In the genomic region with DNA sequence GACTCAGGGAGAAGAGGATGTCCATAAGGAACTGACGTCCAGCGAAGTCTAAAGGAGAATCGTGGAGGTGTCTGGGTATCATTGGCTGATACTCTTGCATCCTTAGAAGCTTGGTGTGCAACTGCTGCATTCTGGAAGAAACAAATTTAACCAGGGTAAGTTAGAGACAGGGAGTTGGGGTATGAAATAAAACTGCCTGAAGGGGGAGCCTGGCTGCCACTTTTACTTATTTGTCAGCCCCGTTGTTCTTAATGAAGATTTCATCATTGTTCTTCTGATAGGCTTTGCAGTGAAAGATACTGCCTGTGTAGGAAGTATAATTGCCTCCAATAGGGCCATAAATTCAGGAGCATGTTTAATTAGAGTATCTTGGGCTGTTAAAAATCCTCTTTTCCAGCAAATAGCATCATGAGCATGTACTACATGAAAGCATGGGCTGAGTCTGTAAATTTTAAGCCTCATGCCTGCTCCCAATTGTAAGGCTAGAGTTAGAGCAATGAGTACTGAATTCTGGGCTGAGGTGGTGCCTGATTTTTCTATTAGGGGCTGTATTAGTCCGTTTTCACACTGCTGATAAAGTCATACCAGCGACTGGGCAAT, we compare ENCODE assay signal across 1 cellular context.
TF ChIP-seq lines count a peak whose summit lies in the region.

No MANE protein-coding gene starts in this region.

TF ChIP-seq in WTC11, 78 proteins besides CTCF, POLR2A, EP300 and RAD21 (continued from another document):
- TF ChIP-seq, protein P1, sequence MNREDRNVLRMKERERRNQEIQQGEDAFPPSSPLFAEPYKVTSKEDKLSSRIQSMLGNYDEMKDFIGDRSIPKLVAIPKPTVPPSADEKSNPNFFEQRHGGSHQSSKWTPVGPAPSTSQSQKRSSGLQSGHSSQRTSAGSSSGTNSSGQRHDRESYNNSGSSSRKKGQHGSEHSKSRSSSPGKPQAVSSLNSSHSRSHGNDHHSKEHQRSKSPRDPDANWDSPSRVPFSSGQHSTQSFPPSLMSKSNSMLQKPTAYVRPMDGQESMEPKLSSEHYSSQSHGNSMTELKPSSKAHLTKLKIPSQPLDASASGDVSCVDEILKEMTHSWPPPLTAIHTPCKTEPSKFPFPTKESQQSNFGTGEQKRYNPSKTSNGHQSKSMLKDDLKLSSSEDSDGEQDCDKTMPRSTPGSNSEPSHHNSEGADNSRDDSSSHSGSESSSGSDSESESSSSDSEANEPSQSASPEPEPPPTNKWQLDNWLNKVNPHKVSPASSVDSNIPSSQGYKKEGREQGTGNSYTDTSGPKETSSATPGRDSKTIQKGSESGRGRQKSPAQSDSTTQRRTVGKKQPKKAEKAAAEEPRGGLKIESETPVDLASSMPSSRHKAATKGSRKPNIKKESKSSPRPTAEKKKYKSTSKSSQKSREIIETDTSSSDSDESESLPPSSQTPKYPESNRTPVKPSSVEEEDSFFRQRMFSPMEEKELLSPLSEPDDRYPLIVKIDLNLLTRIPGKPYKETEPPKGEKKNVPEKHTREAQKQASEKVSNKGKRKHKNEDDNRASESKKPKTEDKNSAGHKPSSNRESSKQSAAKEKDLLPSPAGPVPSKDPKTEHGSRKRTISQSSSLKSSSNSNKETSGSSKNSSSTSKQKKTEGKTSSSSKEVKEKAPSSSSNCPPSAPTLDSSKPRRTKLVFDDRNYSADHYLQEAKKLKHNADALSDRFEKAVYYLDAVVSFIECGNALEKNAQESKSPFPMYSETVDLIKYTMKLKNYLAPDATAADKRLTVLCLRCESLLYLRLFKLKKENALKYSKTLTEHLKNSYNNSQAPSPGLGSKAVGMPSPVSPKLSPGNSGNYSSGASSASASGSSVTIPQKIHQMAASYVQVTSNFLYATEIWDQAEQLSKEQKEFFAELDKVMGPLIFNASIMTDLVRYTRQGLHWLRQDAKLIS (CRISPR knock-in tag; IDR thresholded peaks at IDR 0.05; ENCODE audit: borderline replicate concordance): no peak
- TF ChIP-seq ELF4 (CRISPR knock-in tag; IDR thresholded peaks at IDR 0.05; ENCODE audit: low read depth): no peak
- TF ChIP-seq HMGA2 (CRISPR knock-in tag; IDR thresholded peaks at IDR 0.05): no peak
- TF ChIP-seq, protein P2, sequence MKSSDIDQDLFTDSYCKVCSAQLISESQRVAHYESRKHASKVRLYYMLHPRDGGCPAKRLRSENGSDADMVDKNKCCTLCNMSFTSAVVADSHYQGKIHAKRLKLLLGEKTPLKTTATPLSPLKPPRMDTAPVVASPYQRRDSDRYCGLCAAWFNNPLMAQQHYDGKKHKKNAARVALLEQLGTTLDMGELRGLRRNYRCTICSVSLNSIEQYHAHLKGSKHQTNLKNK (CRISPR knock-in tag; IDR thresholded peaks at IDR 0.05): no peak
- no peak for TF ChIP-seq NFYB (CRISPR knock-in tag; conservative IDR thresholded peaks at IDR 0.05; ENCODE audit: low read depth)
- TF ChIP-seq, protein P3, sequence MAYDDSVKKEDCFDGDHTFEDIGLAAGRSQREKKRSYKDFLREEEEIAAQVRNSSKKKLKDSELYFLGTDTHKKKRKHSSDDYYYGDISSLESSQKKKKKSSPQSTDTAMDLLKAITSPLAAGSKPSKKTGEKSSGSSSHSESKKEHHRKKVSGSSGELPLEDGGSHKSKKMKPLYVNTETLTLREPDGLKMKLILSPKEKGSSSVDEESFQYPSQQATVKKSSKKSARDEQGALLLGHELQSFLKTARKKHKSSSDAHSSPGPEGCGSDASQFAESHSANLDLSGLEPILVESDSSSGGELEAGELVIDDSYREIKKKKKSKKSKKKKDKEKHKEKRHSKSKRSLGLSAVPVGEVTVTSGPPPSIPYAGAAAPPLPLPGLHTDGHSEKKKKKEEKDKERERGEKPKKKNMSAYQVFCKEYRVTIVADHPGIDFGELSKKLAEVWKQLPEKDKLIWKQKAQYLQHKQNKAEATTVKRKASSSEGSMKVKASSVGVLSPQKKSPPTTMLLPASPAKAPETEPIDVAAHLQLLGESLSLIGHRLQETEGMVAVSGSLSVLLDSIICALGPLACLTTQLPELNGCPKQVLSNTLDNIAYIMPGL (CRISPR knock-in tag; IDR thresholded peaks at IDR 0.05): no peak
- no peak for TF ChIP-seq NR2C2 (CRISPR knock-in tag; IDR thresholded peaks at IDR 0.05)
- no peak for TF ChIP-seq NFATC4 (CRISPR knock-in tag; IDR thresholded peaks at IDR 0.05)
TF ChIP-seq in WTC11: peak in this region for 0.
